Comparison of ENCODE assay signal across 15 cellular contexts in the genomic region with DNA sequence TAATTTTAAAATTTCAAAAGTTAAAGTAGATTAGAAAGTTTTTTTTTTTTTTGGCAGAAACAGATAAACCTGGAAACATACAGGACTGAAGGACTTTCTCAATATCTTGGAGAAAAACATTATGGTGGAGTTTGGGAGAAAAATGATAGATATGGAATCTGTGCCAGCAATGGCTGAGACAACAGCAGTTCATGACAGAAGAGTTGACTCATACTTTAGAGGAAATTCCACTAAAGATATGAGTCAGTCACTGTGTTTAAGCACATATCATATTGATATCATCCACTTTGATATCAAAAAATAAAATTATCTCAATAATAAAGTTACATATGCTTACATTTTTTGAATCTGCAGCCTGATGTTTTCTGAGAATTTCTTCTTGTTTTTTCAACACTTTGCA.
A peak's percentile ranks its signal among the peaks of the same experiment; 100 is the strongest.
DNase-seq lines count a peak whose midpoint lies in the region; ATAC-seq and TF ChIP-seq lines count a peak whose summit lies in the region.
"Had no signal": no experiment of that assay in that cellular context is flagged by ENCODE, and none has a peak within 500 bp of the region (broad histone marks: within the 10 kb centered on the region; RNA-seq: fewer than 3 reads in every experiment).

No MANE protein-coding gene starts in this region.

- TF ChIP-seq CTCF in fibroblast of the aortic adventitia (IDR thresholded peaks at IDR 0.05; ENCODE audit: insufficient read depth, low read length), result no peak

- no peak overlapping the region for H3K4me3 ChIP-seq in fibroblast of the aortic adventitia (ENCODE audit: low read depth, low read length)
- H3K4me3 ChIP-seq: prostate gland had no signal

- H3K27ac Mint-ChIP-seq in activated T-helper 1 cell treated with anti-CD3 and anti-CD28 coated beads, Interleukin-12 subunit alpha, Interleukin-12 subunit beta, Interleukin-2, Interleukin-4 antibody, amounts not matched to agents 30 ng/mL and 10 ng/mL and 1 ng/mL, durations not matched to agents 14 hours and 24 hours and 36 hours, result peak overlapping the region; percentile 54
- H3K27ac Mint-ChIP-seq: brain, IgD-negative memory B cell had no signal

- intact Hi-C loops in activated T-helper 1 cell treated with anti-CD3 and anti-CD28 coated beads, Interleukin-12 subunit alpha, Interleukin-12 subunit beta, Interleukin-2, Interleukin-4 antibody, amounts not matched to agents 30 ng/mL and 10 ng/mL and 1 ng/mL, durations not matched to agents 14 hours and 24 hours and 36 hours (cut with micrococcal nuclease), result loop anchor here (5.0 to 10.0 kb wide), 2 partner anchors 635 to 987 kb away; no protein-coding TSS in a partner anchor
- intact Hi-C loops in sciatic nerve (cut with DNase I), result no loop called here

- DNase-seq in ACHN, result peak; percentile 27
- DNase-seq in ELR (ENCODE audit: low read depth), result peak; percentile 36
- DNase-seq in activated T-helper 1 cell treated with anti-CD3 and anti-CD28 coated beads, Interleukin-12 subunit alpha, Interleukin-12 subunit beta, Interleukin-2, Interleukin-4 antibody, amounts not matched to agents 30 ng/mL and 10 ng/mL and 1 ng/mL, durations not matched to agents 14 hours and 24 hours and 36 hours (ENCODE audit: low spot score), result no peak
- peak; percentile 19 for DNase-seq in fibroblast of the aortic adventitia (ENCODE audit: low read depth)
- DNase-seq in sciatic nerve (ENCODE audit: low spot score), result no peak
- no peak for DNase-seq in GOT3 (lab: John Stamatoyannopoulos, UW)
- DNase-seq: activated CD4-positive, CD25-positive, alpha-beta regulatory T cell treated with anti-CD3 and anti-CD28 coated beads, Interleukin-2, amount 50 U/mL, for 72 hours; AML-193; naive thymus-derived CD8-positive, alpha-beta T cell; NCI-H82; T-cell had no signal

- H3K4me3 Mint-ChIP-seq in activated T-helper 1 cell treated with anti-CD3 and anti-CD28 coated beads, Interleukin-12 subunit alpha, Interleukin-12 subunit beta, Interleukin-2, Interleukin-4 antibody, amounts not matched to agents 30 ng/mL and 10 ng/mL and 1 ng/mL, durations not matched to agents 14 hours and 24 hours and 36 hours, result peak overlapping the region; percentile 35
- H3K4me3 Mint-ChIP-seq: brain, IgD-negative memory B cell had no signal

- no peaks in the 10 kb centered on the region for H3K9me3 Mint-ChIP-seq in activated T-helper 1 cell treated with anti-CD3 and anti-CD28 coated beads, Interleukin-12 subunit alpha, Interleukin-12 subunit beta, Interleukin-2, Interleukin-4 antibody, amounts not matched to agents 30 ng/mL and 10 ng/mL and 1 ng/mL, durations not matched to agents 14 hours and 24 hours and 36 hours
- H3K9me3 Mint-ChIP-seq: brain; naive thymus-derived CD8-positive, alpha-beta T cell had no signal

- H3K36me3 Mint-ChIP-seq in activated T-helper 1 cell treated with anti-CD3 and anti-CD28 coated beads, Interleukin-12 subunit alpha, Interleukin-12 subunit beta, Interleukin-2, Interleukin-4 antibody, amounts not matched to agents 30 ng/mL and 10 ng/mL and 1 ng/mL, durations not matched to agents 14 hours and 24 hours and 36 hours (ENCODE audit: low read depth), result peaks cover 3% of the 10 kb centered on the region
- H3K36me3 Mint-ChIP-seq: brain; IgD-negative memory B cell; naive thymus-derived CD8-positive, alpha-beta T cell; T-cell had no signal

- H3K4me1 Mint-ChIP-seq in activated T-helper 1 cell treated with anti-CD3 and anti-CD28 coated beads, Interleukin-12 subunit alpha, Interleukin-12 subunit beta, Interleukin-2, Interleukin-4 antibody, amounts not matched to agents 30 ng/mL and 10 ng/mL and 1 ng/mL, durations not matched to agents 14 hours and 24 hours and 36 hours (ENCODE audit: low read depth), result peaks cover 22% of the 10 kb centered on the region
- H3K4me1 Mint-ChIP-seq: brain had no signal

- in situ Hi-C loops in ACHN (cut with HindIII; ENCODE audit: low pct_ligation_motif_present, low pct_unique_long_range_greater_than_20kb, low sequenced_read_pairs), result no loop called here

- ATAC-seq in sciatic nerve (no peak), HG03521 (IDR thresholded peaks at IDR 0.05; ENCODE audit: unreplicated experiment) (no peak)

- H3K27me3 Mint-ChIP-seq in activated T-helper 1 cell treated with anti-CD3 and anti-CD28 coated beads, Interleukin-12 subunit alpha, Interleukin-12 subunit beta, Interleukin-2, Interleukin-4 antibody, amounts not matched to agents 30 ng/mL and 10 ng/mL and 1 ng/mL, durations not matched to agents 14 hours and 24 hours and 36 hours (ENCODE audit: insufficient read depth), result peaks cover 6% of the 10 kb centered on the region

Comparison
In these comparisons a context has a peak if more than half of its experiments do, and no peak if none do; other contexts are left out.
1. DNase-seq: peak in ACHN (single experiment), ELR (single experiment) and fibroblast of the aortic adventitia (single experiment); none in activated T-helper 1 cell treated with anti-CD3 and anti-CD28 coated beads, Interleukin-12 subunit alpha, Interleukin-12 subunit beta, Interleukin-2, Interleukin-4 antibody, amounts not matched to agents 30 ng/mL and 10 ng/mL and 1 ng/mL, durations not matched to agents 14 hours and 24 hours and 36 hours (single experiment), sciatic nerve (single experiment) and GOT3 (single experiment).